8 cellular contexts compared by ENCODE assay signal in the genomic region with DNA sequence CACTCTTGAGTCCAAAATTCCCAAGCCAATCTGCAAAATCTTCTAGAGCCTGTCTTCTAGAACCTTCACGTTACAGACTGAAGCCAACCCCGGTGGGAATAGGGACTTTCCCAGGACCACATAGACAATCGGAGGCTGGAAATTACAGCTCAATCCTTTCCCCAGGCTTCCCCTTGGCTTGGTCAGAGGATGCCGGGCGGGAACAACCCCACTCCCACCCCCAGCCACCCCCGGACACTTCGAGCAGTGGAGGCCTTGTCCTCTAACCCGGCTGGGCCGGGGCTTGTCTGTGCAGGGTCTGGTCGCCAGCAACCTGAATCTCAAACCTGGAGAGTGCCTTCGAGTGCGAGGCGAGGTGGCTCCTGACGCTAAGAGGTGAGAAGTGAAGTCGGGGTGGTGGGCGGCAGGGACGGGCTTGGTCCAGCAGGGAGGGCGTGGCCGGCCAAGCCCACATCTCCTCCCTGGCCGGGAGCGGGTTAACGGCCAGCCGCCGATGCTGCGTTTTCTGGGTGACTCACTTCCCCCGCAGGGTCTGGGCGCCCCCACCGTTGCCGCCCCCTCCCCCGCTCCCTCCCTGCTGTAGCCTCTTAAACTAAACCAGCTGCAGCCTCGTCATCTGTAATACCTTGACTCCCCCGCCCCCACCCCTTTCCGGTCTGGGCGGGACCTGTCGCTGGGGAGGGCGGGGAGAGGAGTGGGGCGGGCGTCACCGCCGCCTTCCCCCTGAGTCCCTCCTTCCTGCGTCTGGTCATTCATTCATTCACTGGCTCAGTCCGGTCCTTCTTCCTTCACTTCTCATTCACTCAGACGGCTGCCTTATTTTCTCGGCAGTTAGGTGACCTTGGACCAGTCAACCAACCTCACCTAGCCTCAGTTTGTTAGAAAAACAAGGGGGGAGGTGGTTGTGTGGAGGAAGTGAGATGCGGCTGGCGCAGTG. TPM values are rescaled to one million over a fixed set of nuclear protein-coding genes. Genes with fewer than 3 reads are reported as not detected.
A peak's percentile ranks its signal among the peaks of the same experiment; 100 is the strongest.
DNase-seq lines count a peak whose midpoint lies in the region; ATAC-seq and TF ChIP-seq lines count a peak whose summit lies in the region.

No MANE protein-coding gene starts in this region.

- H3K4me3 ChIP-seq in BJ (ENCODE audit: low read depth, low read length) (peak overlapping the region; percentile 93), HUES48 (ENCODE audit: low read depth, low read length) (peak overlapping the region; percentile 67), gastroesophageal sphincter (peak overlapping the region; percentile 42 to 57), suprapubic skin (peak overlapping the region; percentile 52)

- H3K36me3 ChIP-seq in BJ (ENCODE audit: control insufficient read depth, insufficient read depth, low read length) (peaks cover 17% of the 10 kb centered on the region), HUES48 (ENCODE audit: control insufficient read depth, insufficient read depth, low read length) (no peaks in the 10 kb centered on the region), gastroesophageal sphincter (peaks cover 0 to 25% of the 10 kb centered on the region in 2 donors), suprapubic skin (peaks cover 4% of the 10 kb centered on the region)

- no peak for TF ChIP-seq EP300 in gastroesophageal sphincter (IDR thresholded peaks at IDR 0.05)
- TF ChIP-seq EP300 in suprapubic skin (IDR thresholded peaks at IDR 0.05) = no peak

- WGBS in gastroesophageal sphincter (ENCODE audit: low coverage in 1 of 2), 2 donors = 3 to 25% methylated on average over 2 to 8 of the region's 46 CpGs
- WGBS in suprapubic skin = 6% methylated on average over 23 of the region's 46 CpGs

- TF ChIP-seq POLR2A in gastroesophageal sphincter (IDR thresholded peaks at IDR 0.05) = peak; percentile 26 to 30
- TF ChIP-seq POLR2A in suprapubic skin (IDR thresholded peaks at IDR 0.05) = no peak

- peak; percentile 59 for ATAC-seq in GM19395 (IDR thresholded peaks at IDR 0.05; ENCODE audit: unreplicated experiment)
- peak; percentile 48 for ATAC-seq in gastroesophageal sphincter
- peak; percentile 71 for ATAC-seq in omental fat pad (ENCODE audit: low FRiP score)

- POLR2A ChIA-PET in BJ (lab: Charles Lee) = interaction anchor here (0.6 to 2.0 kb wide), 4 partner anchors 19 to 132 kb away, joined by 3 to 19 read pairs (median 15); a partner anchor contains a TSS

- no peaks in the 10 kb centered on the region for H3K9me3 ChIP-seq in HUES48 (ENCODE audit: control insufficient read depth, insufficient read depth, low read length)
- H3K9me3 ChIP-seq in gastroesophageal sphincter = no peaks in the 10 kb centered on the region
- H3K9me3 ChIP-seq in suprapubic skin = no peaks in the 10 kb centered on the region

- CTCF ChIA-PET in BJ (lab: Yijun Ruan, JAX) = interaction anchor here (0.6 to 15.5 kb wide), 4 partner anchors 16 to 51 kb away, joined by 3 to 265 read pairs (median 4); a partner anchor contains a TSS

- TF ChIP-seq CTCF in BJ (IDR thresholded peaks at IDR 0.05; ENCODE audit: insufficient read depth, low read depth, low read length) (no peak), gastroesophageal sphincter (IDR thresholded peaks at IDR 0.05) (no peak), omental fat pad (IDR thresholded peaks at IDR 0.05) (no peak), suprapubic skin (IDR thresholded peaks at IDR 0.05) (no peak)

- DNase-seq in BJ (ENCODE audit: low read depth) (peak; percentile 87), SIG-M5 (lab: John Stamatoyannopoulos, UW) (peak; percentile 24), activated gamma-delta T cell treated with Interleukin-2 at 50 U/mL for 16 hours (peak; percentile 95), omental fat pad (ENCODE audit: low spot score) (peak; percentile 94), suprapubic skin (ENCODE audit: low spot score in 2 of 2) (peak; percentile 91 to 93)

- peak overlapping the region; percentile 70 for H3K27ac ChIP-seq in HUES48 (ENCODE audit: low read depth, low read length)
- H3K27ac ChIP-seq in gastroesophageal sphincter = peak overlapping the region; percentile 69 to 98 (median 94)
- peak overlapping the region; percentile 80 for H3K27ac ChIP-seq in suprapubic skin

- 0 out of 2 replicates have a peak, but pooled peaks cover 7% of the 10 kb centered on the region for H3K4me1 ChIP-seq in HUES48 (ENCODE audit: control insufficient read depth, insufficient read depth, low read length)
- H3K4me1 ChIP-seq in gastroesophageal sphincter = peaks cover 3 to 100% (median 29%) of the 10 kb centered on the region in 3 donors
- peaks cover 73% of the 10 kb centered on the region for H3K4me1 ChIP-seq in suprapubic skin

- H3K9ac ChIP-seq in HUES48 (ENCODE audit: low read depth, low read length) = no peak overlapping the region

- H3K27me3 ChIP-seq in BJ (ENCODE audit: control insufficient read depth, insufficient read depth, low read length) = no peaks in the 10 kb centered on the region
- H3K27me3 ChIP-seq in HUES48 (ENCODE audit: control insufficient read depth, insufficient read depth, low read length) = no peaks in the 10 kb centered on the region
- no peaks in the 10 kb centered on the region for H3K27me3 ChIP-seq in gastroesophageal sphincter
- H3K27me3 ChIP-seq in suprapubic skin = no peaks in the 10 kb centered on the region

RNA-seq across cellular contexts. Expression of a gene that starts 1.5 kb away (rescaled TPM):
- polyA plus RNA-seq in BJ (2011; rRNA removed) = 9,083 and 9,143 TPM in 2 replicates
- 3,496 and 6,684 TPM in 2 replicates for polyA minus RNA-seq in BJ (2011; rRNA and poly(A)+ RNA removed)
- total RNA-seq in gastroesophageal sphincter (1,000 to 10,000 TPM in 3 of 4 donors, 100 to 1,000 TPM in 1; 747 to 1,092 (median 1,059) TPM), omental fat pad (1,000 to 10,000 TPM; 1,558 to 2,934 (median 2,167) TPM), suprapubic skin (100 to 1,000 TPM; 138 to 277 (median 207) TPM)

RNA-seq across cellular contexts. Expression of a gene that starts 9.2 kb away (rescaled TPM):
- 11.0 and 16.5 TPM in 2 replicates for polyA plus RNA-seq in BJ (2011; rRNA removed)
- 6.8 and 8.0 TPM in 2 replicates for polyA minus RNA-seq in BJ (2011; rRNA and poly(A)+ RNA removed)
- 10 to 100 TPM; 16.3 to 29.1 (median 20.2) TPM for total RNA-seq in gastroesophageal sphincter
- 10 to 100 TPM; 16.4 to 34.8 (median 21.4) TPM for total RNA-seq in omental fat pad
- 10 to 100 TPM; 29.2 to 49.8 (median 40.7) TPM for total RNA-seq in suprapubic skin

RNA-seq across cellular contexts. Expression of a gene that starts 18.4 kb away (rescaled TPM):
- polyA plus RNA-seq in BJ (2011; rRNA removed) = 16.4 and 24.0 TPM in 2 replicates
- polyA minus RNA-seq in BJ (2011; rRNA and poly(A)+ RNA removed) = 5.9 and 11.8 TPM in 2 replicates
- total RNA-seq in gastroesophageal sphincter (10 to 100 TPM in 3 of 4 donors, 1 to 10 TPM in 1; 9.2 to 19.3 (median 17.2) TPM), omental fat pad (1 to 10 TPM; 3.8 to 5.4 (median 4.3) TPM), suprapubic skin (1 to 10 TPM; 4.2 to 6.1 (median 4.9) TPM)

RNA-seq across cellular contexts. Expression of a gene that starts 19.9 kb away (rescaled TPM):
- 52.0 and 73.9 TPM in 2 replicates for polyA plus RNA-seq in BJ (2011; rRNA removed)
- 86.6 and 99.0 TPM in 2 replicates for polyA minus RNA-seq in BJ (2011; rRNA and poly(A)+ RNA removed)
- total RNA-seq in gastroesophageal sphincter (100 to 1,000 TPM; 128 to 234 (median 137) TPM), omental fat pad (100 to 1,000 TPM in 1 of 4 donors, 10 to 100 TPM in 3; 79.2 to 179 (median 82.8) TPM), suprapubic skin (10 to 100 TPM; 58.6 to 71.6 (median 64.3) TPM)

RNA-seq across cellular contexts. Expression of a gene that starts 37.5 kb away (rescaled TPM):
- polyA plus RNA-seq in BJ (2011; rRNA removed) = 4.7 and 5.8 TPM in 2 replicates
- 3.3 and 6.2 TPM in 2 replicates for polyA minus RNA-seq in BJ (2011; rRNA and poly(A)+ RNA removed)
- total RNA-seq in gastroesophageal sphincter (1 to 10 TPM; 2.9 to 4.9 (median 3.2) TPM), omental fat pad (10 to 100 TPM in 1 of 4 donors, 1 to 10 TPM in 3; 3.6 to 11.5 (median 8.2) TPM), suprapubic skin (10 to 100 TPM; 57.1 to 60.7 (median 57.7) TPM)

Comparison
In these comparisons a context has a peak if more than half of its experiments do, and no peak if none do; other contexts are left out.
1. Peak in every context shown above with its lines: DNase-seq, ATAC-seq, H3K4me3 ChIP-seq and H3K27ac ChIP-seq.
2. DNase-seq: peak in every context shown above with its lines; median percentile 95 in activated gamma-delta T cell treated with Interleukin-2 at 50 U/mL for 16 hours; 94 in omental fat pad; 92 in suprapubic skin; 87 in BJ; 24 in SIG-M5.
3. POLR2A ChIP-seq: peak in gastroesophageal sphincter (2 of 2); none in suprapubic skin (0 of 2).